Comparison of ENCODE assay signal across 23 cellular contexts in genomic region chr6:63872233-63872632, GRCh38.
"Had no signal": no experiment of that assay in that cellular context is flagged by ENCODE, and none has a peak within 500 bp of the region (broad histone marks: within the 10 kb centered on the region; RNA-seq: fewer than 3 reads in every experiment).

No MANE protein-coding gene starts in this region.

- H3K9me3 ChIP-seq: body of pancreas, transverse colon, vagina had no signal

- H3K4me1 Mint-ChIP-seq: activated CD4-positive, alpha-beta T cell treated with anti-CD3 and anti-CD28 coated beads, Interleukin-2, amount 10 ng/mL, durations not matched to agents 7 days and 5 days; activated naive CD4-positive, alpha-beta T cell treated with anti-CD3 and anti-CD28 coated beads, Interleukin-2, amount 50 U/mL, for 24 hours; immature natural killer cell; naive B cell had no signal

- ATAC-seq: activated CD8-positive, alpha-beta T cell treated with anti-CD3 and anti-CD28 coated beads for 36 hours; body of pancreas; effector memory CD8-positive, alpha-beta T cell; left lobe of liver had no signal

- H3K27ac ChIP-seq: body of pancreas, epithelial cell of prostate, hepatocyte, stomach, transverse colon, vagina, VCaP had no signal

- H3K9me3 Mint-ChIP-seq: activated CD4-positive, alpha-beta T cell treated with anti-CD3 and anti-CD28 coated beads, Interleukin-2, amount 10 ng/mL, durations not matched to agents 7 days and 5 days; activated CD8-positive, alpha-beta T cell treated with anti-CD3 and anti-CD28 coated beads for 36 hours; activated naive CD4-positive, alpha-beta T cell treated with anti-CD3 and anti-CD28 coated beads, Interleukin-2, amount 50 U/mL, for 24 hours had no signal

- H3K27me3 ChIP-seq: body of pancreas, hepatocyte, stomach, transverse colon, vagina had no signal

- H3K27ac Mint-ChIP-seq: activated CD4-positive, alpha-beta T cell treated with anti-CD3 and anti-CD28 coated beads, Interleukin-2, amount 10 ng/mL, durations not matched to agents 7 days and 5 days; activated CD8-positive, alpha-beta T cell treated with anti-CD3 and anti-CD28 coated beads for 36 hours; activated naive CD4-positive, alpha-beta T cell treated with anti-CD3 and anti-CD28 coated beads, Interleukin-2, amount 50 U/mL, for 24 hours; activated T-helper 1 cell treated with anti-CD3 and anti-CD28 coated beads, Interleukin-12 subunit alpha, Interleukin-12 subunit beta, Interleukin-2, Interleukin-4 antibody, amounts not matched to agents 30 ng/mL and 10 ng/mL and 1 ng/mL, durations not matched to agents 14 hours and 24 hours and 36 hours; effector memory CD8-positive, alpha-beta T cell; immature natural killer cell; naive B cell; progenitor cell of endocrine pancreas had no signal

- H3K4me3 Mint-ChIP-seq: activated CD4-positive, alpha-beta T cell treated with anti-CD3 and anti-CD28 coated beads, Interleukin-2, amount 10 ng/mL, durations not matched to agents 7 days and 5 days; activated CD8-positive, alpha-beta T cell treated with anti-CD3 and anti-CD28 coated beads for 36 hours; activated naive CD4-positive, alpha-beta T cell treated with anti-CD3 and anti-CD28 coated beads, Interleukin-2, amount 50 U/mL, for 24 hours; activated T-helper 1 cell treated with anti-CD3 and anti-CD28 coated beads, Interleukin-12 subunit alpha, Interleukin-12 subunit beta, Interleukin-2, Interleukin-4 antibody, amounts not matched to agents 30 ng/mL and 10 ng/mL and 1 ng/mL, durations not matched to agents 14 hours and 24 hours and 36 hours; effector memory CD8-positive, alpha-beta T cell; immature natural killer cell; naive B cell had no signal

- H3K36me3 Mint-ChIP-seq: activated naive CD4-positive, alpha-beta T cell treated with anti-CD3 and anti-CD28 coated beads, Interleukin-2, amount 50 U/mL, for 24 hours; immature natural killer cell; naive B cell had no signal

- H3K4me1 ChIP-seq: body of pancreas, stomach, transverse colon, vagina had no signal

- DNase-seq: activated CD4-positive, alpha-beta T cell treated with anti-CD3 and anti-CD28 coated beads, Interleukin-2, amount 10 ng/mL, durations not matched to agents 7 days and 5 days; activated CD8-positive, alpha-beta T cell treated with anti-CD3 and anti-CD28 coated beads for 36 hours; activated gamma-delta T cell; anterior cingulate cortex; body of pancreas; central memory CD4-positive, alpha-beta T cell; dermis blood vessel endothelial cell; effector memory CD8-positive, alpha-beta T cell; glutamatergic neuron; immature natural killer cell; naive B cell; retina; stomach; transverse colon had no signal

- H3K36me3 ChIP-seq: stomach, transverse colon, vagina had no signal

- H3K4me3 ChIP-seq: body of pancreas, hepatocyte, lung, stomach, transverse colon, vagina had no signal
